ENCODE assay signal across 9 cellular contexts in the genomic region with DNA sequence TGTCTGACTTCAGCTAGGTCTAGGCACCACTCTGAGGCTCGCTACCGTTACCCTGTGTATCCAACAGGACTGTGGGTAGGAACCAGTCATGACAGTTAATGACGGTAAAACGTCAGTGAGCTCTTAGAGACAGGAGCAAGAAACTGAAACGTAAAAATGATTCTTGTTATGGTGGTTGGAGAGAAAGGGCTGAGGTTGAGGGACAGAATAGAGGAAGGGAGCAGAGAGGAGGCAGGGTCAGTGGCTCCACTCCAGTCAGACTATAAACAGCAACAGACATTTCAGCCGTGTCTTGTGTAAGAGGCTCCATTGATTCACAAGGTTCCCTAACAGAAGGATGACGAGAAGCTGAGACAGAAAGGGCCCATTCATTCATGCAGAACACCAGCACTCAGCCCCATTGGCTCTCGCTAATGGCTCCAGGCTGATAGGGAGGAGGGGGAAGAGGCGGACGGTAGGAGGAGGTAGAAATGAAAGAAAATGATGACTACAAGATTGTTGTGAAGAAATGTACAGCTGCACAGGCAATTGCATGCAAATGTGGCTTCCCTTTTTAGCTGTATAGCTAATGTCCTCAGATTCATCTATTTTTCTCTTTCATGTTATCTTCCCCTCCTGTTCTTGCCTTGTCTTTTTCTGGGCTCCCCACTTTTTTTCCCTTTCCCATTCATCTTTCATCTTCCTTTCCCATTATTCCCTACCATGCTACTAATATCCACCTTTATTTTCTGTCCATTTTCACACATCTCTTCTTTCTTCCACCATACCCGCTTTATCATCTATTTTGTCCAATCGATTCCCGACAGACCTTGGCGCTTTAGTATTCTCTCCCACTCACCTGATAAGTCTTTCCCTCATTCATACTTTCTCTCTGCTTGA. TPM values are rescaled to one million over a fixed set of nuclear protein-coding genes. Genes with fewer than 3 reads are reported as not detected.
A peak's percentile ranks its signal among the peaks of the same experiment; 100 is the strongest.
DNase-seq lines count a peak whose midpoint lies in the region; ATAC-seq and TF ChIP-seq lines count a peak whose summit lies in the region.
"Had no signal": no experiment of that assay in that cellular context is flagged by ENCODE, and none has a peak within 500 bp of the region (broad histone marks: within the 10 kb centered on the region; RNA-seq: fewer than 3 reads in every experiment).

No MANE protein-coding gene starts in this region.

- H3K4me3 Mint-ChIP-seq in chondrocyte (ENCODE audit: unreplicated experiment) = no peak overlapping the region
- peak overlapping the region in 9 of 10 donors; percentile 19 to 68 (median 36) for H3K4me3 Mint-ChIP-seq in naive thymus-derived CD8-positive, alpha-beta T cell

- no peak overlapping the region for H3K4me2 ChIP-seq in PC-9

- no peaks in the 10 kb centered on the region for H3K27me3 Mint-ChIP-seq in chondrocyte (ENCODE audit: low read depth)
- no peaks in the 10 kb centered on the region for H3K27me3 Mint-ChIP-seq in naive thymus-derived CD8-positive, alpha-beta T cell

- no peaks in the 10 kb centered on the region for H3K79me2 ChIP-seq in PC-9 (ENCODE audit: low read depth)

- DNase-seq in NB4 (ENCODE audit: low read depth) (peak; percentile 84), chondrocyte (ENCODE audit: low spot score) (no peak), UCSD-AML1 (lab: John Stamatoyannopoulos, UW; ENCODE audit: unreplicated experiment) (no peak), NCI-H146 (lab: John Stamatoyannopoulos, UW) (no peak), PC-9 (no peak)
- peak in 1 of 10 donors; percentile 46 for DNase-seq in naive thymus-derived CD8-positive, alpha-beta T cell
- DNase-seq: pancreas had no signal

- no peaks in the 10 kb centered on the region for H3K36me3 Mint-ChIP-seq in chondrocyte (ENCODE audit: low read depth)
- no peaks in the 10 kb centered on the region for H3K36me3 Mint-ChIP-seq in naive thymus-derived CD8-positive, alpha-beta T cell

- CTCF ChIA-PET in PC-9 (lab: Charles Lee) = no interaction called here

- H3K4me3 ChIP-seq in NB4 (ENCODE audit: low read depth, low read length) (no peak overlapping the region), PC-9 (no peak overlapping the region)
- H3K4me3 ChIP-seq: pancreas had no signal

- H4K20me1 ChIP-seq in PC-9 (ENCODE audit: insufficient read depth) = no peaks in the 10 kb centered on the region

- no TSS peak for BruUV-seq in PC-9 (replicated peaks; lab: Mats Ljungman, UMichigan)

- H3K27ac ChIP-seq in PC-9 = no peak overlapping the region
- H3K27ac ChIP-seq: pancreas had no signal

- intact Hi-C loops in PC-9 (cut with micrococcal nuclease; ENCODE audit: unreplicated experiment) = no loop called here

- H3K9me3 ChIP-seq in PC-9 (ENCODE audit: insufficient read depth, low read depth) = 0 out of 2 replicates have a peak, but pooled peaks cover 4% of the 10 kb centered on the region
- H3K9me3 ChIP-seq: pancreas had no signal

- no peak overlapping the region for H2AFZ ChIP-seq in PC-9

- no peak for TF ChIP-seq POLR2A in NB4 (IDR thresholded peaks at IDR 0.05; ENCODE audit: extremely low read depth, insufficient read length)

- H3F3A ChIP-seq in PC-9 (ENCODE audit: insufficient read depth, low read depth) = no peaks in the 10 kb centered on the region

- peak overlapping the region; percentile 1 for H3K27ac Mint-ChIP-seq in chondrocyte (ENCODE audit: unreplicated experiment)
- peak overlapping the region; percentile 45 to 100 (median 88) for H3K27ac Mint-ChIP-seq in naive thymus-derived CD8-positive, alpha-beta T cell

- ATAC-seq in GM18519 (IDR thresholded peaks at IDR 0.05; ENCODE audit: low FRiP score, unreplicated experiment) (peak; percentile 44), GM21786 (IDR thresholded peaks at IDR 0.05; ENCODE audit: unreplicated experiment) (peak; percentile 54)
- peak; percentile 6 to 15 for ATAC-seq in naive thymus-derived CD8-positive, alpha-beta T cell

- H3K27me3 ChIP-seq in PC-9 (ENCODE audit: insufficient read depth, low read depth) = no peaks in the 10 kb centered on the region
- H3K27me3 ChIP-seq: pancreas had no signal

- H3K4me1 Mint-ChIP-seq in chondrocyte (ENCODE audit: low read depth) = peaks cover 32% of the 10 kb centered on the region
- peaks cover 37 to 70% (median 63%) of the 10 kb centered on the region in 4 donors for H3K4me1 Mint-ChIP-seq in naive thymus-derived CD8-positive, alpha-beta T cell

- H3K9me3 Mint-ChIP-seq in chondrocyte (ENCODE audit: low read depth) = no peaks in the 10 kb centered on the region
- H3K9me3 Mint-ChIP-seq in naive thymus-derived CD8-positive, alpha-beta T cell = no peaks in the 10 kb centered on the region

- no peaks in the 10 kb centered on the region for H3K9me2 ChIP-seq in PC-9 (ENCODE audit: insufficient read depth)

- TF ChIP-seq CTCF in NB4 (IDR thresholded peaks at IDR 0.05; ENCODE audit: low read depth, low read length) (no peak), chondrocyte (IDR thresholded peaks at IDR 0.05) (no peak), PC-9 (conservative IDR thresholded peaks at IDR 0.05) (no peak)

- POLR2A ChIA-PET in naive thymus-derived CD8-positive, alpha-beta T cell (lab: Charles Lee) = interaction anchor here (0.7 to 2.4 kb wide), 17 partner anchors 8 to 312 kb away, joined by 3 to 9 read pairs (median 4); no protein-coding TSS in a partner anchor
- POLR2A ChIA-PET in PC-9 (lab: Charles Lee; ENCODE audit: unreplicated experiment) = no interaction called here

- H3K4me1 ChIP-seq in PC-9 (replicated peaks; ENCODE audit: insufficient read depth) = no peaks in the 10 kb centered on the region
- H3K4me1 ChIP-seq: pancreas had no signal

- no peaks in the 10 kb centered on the region for H3K36me3 ChIP-seq in PC-9 (ENCODE audit: low read depth)
- H3K36me3 ChIP-seq: pancreas had no signal

RNA-seq across cellular contexts. Expression of a gene that starts 34.3 kb away (rescaled TPM):
- total RNA-seq in chondrocyte (31.6 to 115 TPM (median 115 TPM) in 3 replicates), PC-9 (2021) (18.9 and 23.3 TPM in 2 replicates)
- total RNA-seq in naive thymus-derived CD8-positive, alpha-beta T cell = 100 to 1,000 TPM; 925 to 962 TPM
- 100 to 1,000 TPM; 407 to 433 (median 430) TPM for polyA plus RNA-seq in naive thymus-derived CD8-positive, alpha-beta T cell
